Comparison of ENCODE assay signal across 28 cellular contexts in genomic region chr4:2091990-2092652, GRCh38. TPM values are rescaled to one million over a fixed set of nuclear protein-coding genes. Genes with fewer than 3 reads are reported as not detected.
DNase-seq lines count a peak whose midpoint lies in the region; TF ChIP-seq lines count a peak whose summit lies in the region.
"Had no signal": no experiment of that assay in that cellular context is flagged by ENCODE, and none has a peak within 500 bp of the region (broad histone marks: within the 10 kb centered on the region; RNA-seq: fewer than 3 reads in every experiment).

No MANE protein-coding gene starts in this region.

- no peaks in the 10 kb centered on the region for H3K4me1 Mint-ChIP-seq in activated CD4-positive, alpha-beta T cell treated with anti-CD3 and anti-CD28 coated beads, Interleukin-2, amount 10 ng/mL, durations not matched to agents 24 days and 14 days
- H3K4me1 Mint-ChIP-seq in brain, result peaks cover 25% of the 10 kb centered on the region
- H3K4me1 Mint-ChIP-seq: CD4-positive, CD25-positive, alpha-beta regulatory T cell; naive thymus-derived CD4-positive, alpha-beta T cell had no signal

- peaks cover 14% of the 10 kb centered on the region for H3K9me3 Mint-ChIP-seq in activated CD4-positive, alpha-beta T cell treated with anti-CD3 and anti-CD28 coated beads, Interleukin-2, amount 10 ng/mL, durations not matched to agents 24 days and 14 days
- H3K9me3 Mint-ChIP-seq in brain, result peaks cover 11 to 33% (median 21%) of the 10 kb centered on the region in 5 experiments

- H3K27me3 Mint-ChIP-seq in activated CD4-positive, alpha-beta T cell treated with anti-CD3 and anti-CD28 coated beads, Interleukin-2, amount 10 ng/mL, durations not matched to agents 24 days and 14 days, result peaks cover 10% of the 10 kb centered on the region
- peaks cover 18% of the 10 kb centered on the region for H3K27me3 Mint-ChIP-seq in brain

- no peak overlapping the region for H3K4me3 Mint-ChIP-seq in activated CD4-positive, alpha-beta T cell treated with anti-CD3 and anti-CD28 coated beads, Interleukin-2, amount 10 ng/mL, durations not matched to agents 24 days and 14 days
- H3K4me3 Mint-ChIP-seq in brain, result peak overlapping the region in 2 of 5 experiments; percentile 39 to 69
- H3K4me3 Mint-ChIP-seq: activated T-cell treated with anti-CD3 and anti-CD28 coated beads, Interleukin-2, amount 50 U/mL, for 24 hours; CD4-positive, CD25-positive, alpha-beta regulatory T cell; effector memory CD8-positive, alpha-beta T cell; mesothelial cell of epicardium; naive thymus-derived CD4-positive, alpha-beta T cell had no signal

- no peak for TF ChIP-seq CTCF in brain (conservative IDR thresholded peaks at IDR 0.05)

- H3K36me3 Mint-ChIP-seq in activated CD4-positive, alpha-beta T cell treated with anti-CD3 and anti-CD28 coated beads, Interleukin-2, amount 10 ng/mL, durations not matched to agents 24 days and 14 days (ENCODE audit: low read depth), result peaks cover 2% of the 10 kb centered on the region
- peaks cover 17% of the 10 kb centered on the region for H3K36me3 Mint-ChIP-seq in brain
- H3K36me3 Mint-ChIP-seq: CD4-positive, CD25-positive, alpha-beta regulatory T cell had no signal

- intact Hi-C loops in activated CD4-positive, alpha-beta T cell treated with anti-CD3 and anti-CD28 coated beads, Interleukin-2, amount 10 ng/mL, durations not matched to agents 24 days and 14 days (cut with micrococcal nuclease), result no loop called here

- peak; percentile 45 for DNase-seq in activated CD4-positive, alpha-beta T cell treated with anti-CD3 and anti-CD28 coated beads, Interleukin-2, amount 10 ng/mL, durations not matched to agents 24 days and 14 days
- DNase-seq in activated CD4-positive, alpha-beta T cell treated with anti-CD3 and anti-CD28 coated beads for 1 hour, result no peak
- DNase-seq in myocyte (ENCODE audit: low read depth), result peak; percentile 46
- peak; percentile 13 for DNase-seq in stimulated activated CD8-positive, alpha-beta memory T cell treated with anti-CD3 and anti-CD28 coated beads, Interleukin-4, amount 100 ng/mL, for 48 hours
- no peak for DNase-seq in effector CD8-positive, alpha-beta T cell (lab: John Stamatoyannopoulos, UW)
- DNase-seq in activated gamma-delta T cell treated with Interleukin-2 at 50 U/mL for 16 hours, result no peak
- DNase-seq in activated effector memory CD4-positive, alpha-beta T cell treated with Interleukin-2 at 50 U/mL for 16 hours, result no peak
- DNase-seq: activated CD4-positive, alpha-beta T cell treated with anti-CD3 and anti-CD28 coated beads for 48 hours; activated T-cell treated with anti-CD3 and anti-CD28 coated beads, Interleukin-2, amount 50 U/mL, for 24 hours; AML-193; CD4-positive, CD25-positive, alpha-beta regulatory T cell; effector memory CD8-positive, alpha-beta T cell; GM23248; left ventricle myocardium superior; naive thymus-derived CD4-positive, alpha-beta T cell; NCI-H1105; NCI-H187; NCI-H2227 treated with DMSO at 0.1 percent for 48 hours; occipital lobe; stimulated activated CD4-positive, alpha-beta T cell treated with anti-CD3 and anti-CD28 coated beads, Interleukin-1b, Interleukin-23, amount 100 ng/mL, for 48 hours; T-helper 9 cell; thyroid gland had no signal

- no peak overlapping the region for H3K27ac Mint-ChIP-seq in activated CD4-positive, alpha-beta T cell treated with anti-CD3 and anti-CD28 coated beads, Interleukin-2, amount 10 ng/mL, durations not matched to agents 24 days and 14 days
- H3K27ac Mint-ChIP-seq in brain, result peak overlapping the region in 4 of 5 experiments; percentile 87 to 94 (median 88)
- H3K27ac Mint-ChIP-seq: activated T-cell treated with anti-CD3 and anti-CD28 coated beads, Interleukin-2, amount 50 U/mL, for 24 hours; CD4-positive, CD25-positive, alpha-beta regulatory T cell; effector memory CD8-positive, alpha-beta T cell; mesothelial cell of epicardium; naive thymus-derived CD4-positive, alpha-beta T cell had no signal

RNA-seq across cellular contexts. Expression of gene NAT8L, which starts 33.0 kb away (rescaled TPM):
- 7.3 and 7.7 TPM in 2 replicates for total RNA-seq in activated CD4-positive, alpha-beta T cell treated with anti-CD3 and anti-CD28 coated beads, Interleukin-2, amount 10 ng/mL, durations not matched to agents 24 days and 14 days
- polyA plus RNA-seq in brain (ENCODE audit: insufficient read depth, low read depth, low replicate concordance), result 36.3 TPM
- 8.2 and 8.9 TPM in 2 replicates for total RNA-seq in myocyte
- 12.3 TPM for polyA plus RNA-seq in myocyte (2012)
- total RNA-seq: ascending aorta, GM23248, HT-29, RPMI7951, smooth muscle cell had no signal
- polyA plus RNA-seq: naive thymus-derived CD4-positive, alpha-beta T cell; smooth muscle cell had no signal

Comparison
In these comparisons a context has a peak if more than half of its experiments do, and no peak if none do; other contexts are left out.
1. DNase-seq: peak in activated CD4-positive, alpha-beta T cell treated with anti-CD3 and anti-CD28 coated beads, Interleukin-2, amount 10 ng/mL, durations not matched to agents 24 days and 14 days (single experiment), myocyte (single experiment) and stimulated activated CD8-positive, alpha-beta memory T cell treated with anti-CD3 and anti-CD28 coated beads, Interleukin-4, amount 100 ng/mL, for 48 hours (single experiment); none in activated CD4-positive, alpha-beta T cell treated with anti-CD3 and anti-CD28 coated beads for 1 hour (single experiment), effector CD8-positive, alpha-beta T cell (single experiment), activated gamma-delta T cell treated with Interleukin-2 at 50 U/mL for 16 hours (single experiment) and activated effector memory CD4-positive, alpha-beta T cell treated with Interleukin-2 at 50 U/mL for 16 hours (single experiment).